ENCODE assay signal across 16 cellular contexts in genomic region chr13:73259061-73259908, GRCh38.
DNase-seq lines count a peak whose midpoint lies in the region; ATAC-seq and TF ChIP-seq lines count a peak whose summit lies in the region.
"Had no signal": no experiment of that assay in that cellular context is flagged by ENCODE, and none has a peak within 500 bp of the region (broad histone marks: within the 10 kb centered on the region; RNA-seq: fewer than 3 reads in every experiment).

No MANE protein-coding gene starts in this region.

- TF ChIP-seq CTCF in omental fat pad (IDR thresholded peaks at IDR 0.05), result no peak

- H3K9ac ChIP-seq in skeletal muscle satellite cell (ENCODE audit: low read depth, low read length), result no peak overlapping the region

- DNase-seq in EH (ENCODE audit: low read depth) (peak; percentile 48), NCI-H69 (lab: John Stamatoyannopoulos, UW) (peak; percentile 67), iPS-NIHi7 (ENCODE audit: extremely low spot score) (peak; percentile 22), OCI-M1 (lab: John Stamatoyannopoulos, UW) (no peak), omental fat pad (ENCODE audit: low spot score) (no peak)
- DNase-seq: activated effector memory CD4-positive, alpha-beta T cell treated with anti-CD3 and anti-CD28 coated beads, Interleukin-2, amount 50 U/mL, for 16 hours; lower lobe of right lung; NCI-H2081 treated with DMSO at 0.1 percent for 48 hours; NCI-H82; RPMI8226; stimulated activated naive CD4-positive, alpha-beta T cell had no signal

- H3K4me1 ChIP-seq in skeletal muscle satellite cell (ENCODE audit: control insufficient read depth, insufficient read depth, low read length), result peaks cover 19% of the 10 kb centered on the region
- H3K4me1 ChIP-seq: esophagus muscularis mucosa, lower lobe of right lung had no signal

- peak overlapping the region; percentile 28 for H3K4me2 ChIP-seq in skeletal muscle satellite cell (ENCODE audit: low read length)

- H3K9me3 ChIP-seq in skeletal muscle satellite cell (replicated peaks; ENCODE audit: low read length), result no peaks in the 10 kb centered on the region
- H3K9me3 ChIP-seq: esophagus muscularis mucosa, lower lobe of right lung had no signal

- no peaks in the 10 kb centered on the region for H3K36me3 ChIP-seq in skeletal muscle satellite cell (ENCODE audit: insufficient read depth, low read length)
- H3K36me3 ChIP-seq: esophagus muscularis mucosa, lower lobe of right lung had no signal

- ATAC-seq in esophagus mucosa (no peak), omental fat pad (ENCODE audit: low FRiP score) (no peak)
- ATAC-seq: activated CD4-positive, CD25-positive, alpha-beta regulatory T cell treated with anti-CD3 and anti-CD28 coated beads, Interleukin-2, amount 50 U/mL, for 24 hours; lower lobe of right lung had no signal

- no peaks in the 10 kb centered on the region for H3K27me3 ChIP-seq in skeletal muscle satellite cell (ENCODE audit: control insufficient read depth, insufficient read depth, low read length)
- H3K27me3 ChIP-seq: esophagus muscularis mucosa had no signal

- no peak overlapping the region for H3K4me3 ChIP-seq in skeletal muscle satellite cell (ENCODE audit: low read length)
- H3K4me3 ChIP-seq: lower lobe of right lung, skin epidermis had no signal

Comparison
In these comparisons a context has a peak if more than half of its experiments do, and no peak if none do; other contexts are left out.
1. DNase-seq: peak in EH (single experiment), NCI-H69 (single experiment) and iPS-NIHi7 (single experiment); none in OCI-M1 (single experiment) and omental fat pad (single experiment).